1 cellular context compared by ENCODE assay signal in the genomic region with DNA sequence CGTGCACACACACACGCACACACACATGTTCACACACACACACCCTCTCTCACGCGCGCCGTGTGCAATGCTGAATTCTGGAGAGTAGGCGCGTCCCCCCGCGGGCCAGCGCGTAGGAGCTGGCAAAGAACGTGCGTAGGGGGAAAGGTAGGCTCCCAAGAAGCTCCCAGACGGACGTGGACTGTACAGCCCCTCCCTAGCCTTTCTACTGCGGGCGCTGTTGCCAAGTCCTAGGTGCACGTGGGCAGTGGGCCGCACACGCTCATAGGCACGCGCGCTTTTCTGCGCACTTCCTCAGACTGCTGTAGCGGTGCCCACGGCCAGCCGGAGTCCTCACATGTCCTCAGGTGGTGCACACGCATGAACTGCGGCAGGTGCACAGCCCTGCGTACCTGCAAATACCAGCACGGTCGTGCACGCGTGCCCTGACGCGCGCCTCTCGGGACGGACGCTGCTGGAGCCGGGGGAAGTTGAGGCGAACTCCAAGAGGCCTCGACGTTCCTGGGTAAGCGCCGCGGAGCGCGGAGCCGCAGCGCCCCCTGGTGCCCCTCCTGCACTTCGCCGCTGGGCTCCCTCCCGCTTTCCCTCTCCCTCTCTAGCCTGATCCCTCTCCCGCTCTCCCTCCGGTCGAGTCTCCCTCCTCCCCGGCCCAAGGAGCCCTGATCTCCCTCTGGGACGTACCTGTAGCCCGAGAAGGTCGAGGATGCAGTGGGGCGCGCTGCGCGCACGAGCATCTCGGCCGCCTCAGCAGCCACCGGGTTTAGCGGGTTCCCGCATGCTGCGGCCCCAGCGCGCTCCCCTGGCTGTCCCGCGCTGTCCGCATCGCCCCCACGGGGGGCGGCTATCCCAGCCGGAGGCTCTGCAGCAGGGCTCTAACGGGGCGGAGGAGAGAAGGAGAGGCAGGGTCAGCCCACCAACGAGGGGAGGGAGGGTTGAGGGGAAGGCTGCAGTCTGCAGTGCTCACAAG.
TF ChIP-seq lines count a peak whose summit lies in the region.

No MANE protein-coding gene starts in this region.

TF ChIP-seq in HepG2, 621 proteins besides CTCF, POLR2A, EP300 and RAD21 (continued from another document and continues in another):
- TF ChIP-seq, protein P1, sequence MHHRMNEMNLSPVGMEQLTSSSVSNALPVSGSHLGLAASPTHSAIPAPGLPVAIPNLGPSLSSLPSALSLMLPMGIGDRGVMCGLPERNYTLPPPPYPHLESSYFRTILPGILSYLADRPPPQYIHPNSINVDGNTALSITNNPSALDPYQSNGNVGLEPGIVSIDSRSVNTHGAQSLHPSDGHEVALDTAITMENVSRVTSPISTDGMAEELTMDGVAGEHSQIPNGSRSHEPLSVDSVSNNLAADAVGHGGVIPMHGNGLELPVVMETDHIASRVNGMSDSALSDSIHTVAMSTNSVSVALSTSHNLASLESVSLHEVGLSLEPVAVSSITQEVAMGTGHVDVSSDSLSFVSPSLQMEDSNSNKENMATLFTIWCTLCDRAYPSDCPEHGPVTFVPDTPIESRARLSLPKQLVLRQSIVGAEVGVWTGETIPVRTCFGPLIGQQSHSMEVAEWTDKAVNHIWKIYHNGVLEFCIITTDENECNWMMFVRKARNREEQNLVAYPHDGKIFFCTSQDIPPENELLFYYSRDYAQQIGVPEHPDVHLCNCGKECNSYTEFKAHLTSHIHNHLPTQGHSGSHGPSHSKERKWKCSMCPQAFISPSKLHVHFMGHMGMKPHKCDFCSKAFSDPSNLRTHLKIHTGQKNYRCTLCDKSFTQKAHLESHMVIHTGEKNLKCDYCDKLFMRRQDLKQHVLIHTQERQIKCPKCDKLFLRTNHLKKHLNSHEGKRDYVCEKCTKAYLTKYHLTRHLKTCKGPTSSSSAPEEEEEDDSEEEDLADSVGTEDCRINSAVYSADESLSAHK (CRISPR knock-in tag; IDR thresholded peaks at IDR 0.05; ENCODE audit: borderline replicate concordance): 0 out of 2 replicates have a peak, but pooled peaks have one; percentile 6
- no peak for TF ChIP-seq SMYD3 (CRISPR knock-in tag; IDR thresholded peaks at IDR 0.05)
- TF ChIP-seq ZNF788 (CRISPR knock-in tag; IDR thresholded peaks at IDR 0.05; ENCODE audit: borderline replicate concordance): peak; percentile 55; the same call in 1 of the 2 replicates
- peak; percentile 56 for TF ChIP-seq HIVEP1 (CRISPR knock-in tag; IDR thresholded peaks at IDR 0.05)
- TF ChIP-seq ZNF292 (CRISPR knock-in tag; IDR thresholded peaks at IDR 0.05; ENCODE audit: borderline replicate concordance, low read depth): peak; percentile 35; the same call in 1 of the 2 replicates
- TF ChIP-seq XBP1 (CRISPR knock-in tag; IDR thresholded peaks at IDR 0.05): no peak
- TF ChIP-seq EHMT2 (IDR thresholded peaks at IDR 0.05; ENCODE audit: borderline replicate concordance, low read depth, low read length): no peak
- TF ChIP-seq NCOA2 (CRISPR knock-in tag; IDR thresholded peaks at IDR 0.05): no peak
- TF ChIP-seq, protein P2, sequence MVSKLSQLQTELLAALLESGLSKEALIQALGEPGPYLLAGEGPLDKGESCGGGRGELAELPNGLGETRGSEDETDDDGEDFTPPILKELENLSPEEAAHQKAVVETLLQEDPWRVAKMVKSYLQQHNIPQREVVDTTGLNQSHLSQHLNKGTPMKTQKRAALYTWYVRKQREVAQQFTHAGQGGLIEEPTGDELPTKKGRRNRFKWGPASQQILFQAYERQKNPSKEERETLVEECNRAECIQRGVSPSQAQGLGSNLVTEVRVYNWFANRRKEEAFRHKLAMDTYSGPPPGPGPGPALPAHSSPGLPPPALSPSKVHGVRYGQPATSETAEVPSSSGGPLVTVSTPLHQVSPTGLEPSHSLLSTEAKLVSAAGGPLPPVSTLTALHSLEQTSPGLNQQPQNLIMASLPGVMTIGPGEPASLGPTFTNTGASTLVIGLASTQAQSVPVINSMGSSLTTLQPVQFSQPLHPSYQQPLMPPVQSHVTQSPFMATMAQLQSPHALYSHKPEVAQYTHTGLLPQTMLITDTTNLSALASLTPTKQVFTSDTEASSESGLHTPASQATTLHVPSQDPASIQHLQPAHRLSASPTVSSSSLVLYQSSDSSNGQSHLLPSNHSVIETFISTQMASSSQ (IDR thresholded peaks at IDR 0.05; ENCODE audit: low read depth): no peak
- TF ChIP-seq, protein P2 (CRISPR knock-in tag; IDR thresholded peaks at IDR 0.05; ENCODE audit: borderline replicate concordance): 0 out of 2 replicates have a peak, but pooled peaks have one; percentile 18
- peak; percentile 91; the same call in 1 of the 2 replicates for TF ChIP-seq ZNF83 (CRISPR knock-in tag; IDR thresholded peaks at IDR 0.05; ENCODE audit: borderline replicate concordance)
- TF ChIP-seq TRIM24 (CRISPR knock-in tag; IDR thresholded peaks at IDR 0.05): no peak
- TF ChIP-seq ZNF224 (CRISPR knock-in tag; IDR thresholded peaks at IDR 0.05): no peak
- TF ChIP-seq, protein P3, sequence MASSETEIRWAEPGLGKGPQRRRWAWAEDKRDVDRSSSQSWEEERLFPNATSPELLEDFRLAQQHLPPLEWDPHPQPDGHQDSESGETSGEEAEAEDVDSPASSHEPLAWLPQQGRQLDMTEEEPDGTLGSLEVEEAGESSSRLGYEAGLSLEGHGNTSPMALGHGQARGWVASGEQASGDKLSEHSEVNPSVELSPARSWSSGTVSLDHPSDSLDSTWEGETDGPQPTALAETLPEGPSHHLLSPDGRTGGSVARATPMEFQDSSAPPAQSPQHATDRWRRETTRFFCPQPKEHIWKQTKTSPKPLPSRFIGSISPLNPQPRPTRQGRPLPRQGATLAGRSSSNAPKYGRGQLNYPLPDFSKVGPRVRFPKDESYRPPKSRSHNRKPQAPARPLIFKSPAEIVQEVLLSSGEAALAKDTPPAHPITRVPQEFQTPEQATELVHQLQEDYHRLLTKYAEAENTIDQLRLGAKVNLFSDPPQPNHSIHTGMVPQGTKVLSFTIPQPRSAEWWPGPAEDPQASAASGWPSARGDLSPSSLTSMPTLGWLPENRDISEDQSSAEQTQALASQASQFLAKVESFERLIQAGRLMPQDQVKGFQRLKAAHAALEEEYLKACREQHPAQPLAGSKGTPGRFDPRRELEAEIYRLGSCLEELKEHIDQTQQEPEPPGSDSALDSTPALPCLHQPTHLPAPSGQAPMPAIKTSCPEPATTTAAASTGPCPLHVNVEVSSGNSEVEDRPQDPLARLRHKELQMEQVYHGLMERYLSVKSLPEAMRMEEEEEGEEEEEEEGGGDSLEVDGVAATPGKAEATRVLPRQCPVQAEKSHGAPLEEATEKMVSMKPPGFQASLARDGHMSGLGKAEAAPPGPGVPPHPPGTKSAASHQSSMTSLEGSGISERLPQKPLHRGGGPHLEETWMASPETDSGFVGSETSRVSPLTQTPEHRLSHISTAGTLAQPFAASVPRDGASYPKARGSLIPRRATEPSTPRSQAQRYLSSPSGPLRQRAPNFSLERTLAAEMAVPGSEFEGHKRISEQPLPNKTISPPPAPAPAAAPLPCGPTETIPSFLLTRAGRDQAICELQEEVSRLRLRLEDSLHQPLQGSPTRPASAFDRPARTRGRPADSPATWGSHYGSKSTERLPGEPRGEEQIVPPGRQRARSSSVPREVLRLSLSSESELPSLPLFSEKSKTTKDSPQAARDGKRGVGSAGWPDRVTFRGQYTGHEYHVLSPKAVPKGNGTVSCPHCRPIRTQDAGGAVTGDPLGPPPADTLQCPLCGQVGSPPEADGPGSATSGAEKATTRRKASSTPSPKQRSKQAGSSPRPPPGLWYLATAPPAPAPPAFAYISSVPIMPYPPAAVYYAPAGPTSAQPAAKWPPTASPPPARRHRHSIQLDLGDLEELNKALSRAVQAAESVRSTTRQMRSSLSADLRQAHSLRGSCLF (CRISPR knock-in tag; IDR thresholded peaks at IDR 0.05; ENCODE audit: borderline replicate concordance): no peak
- TF ChIP-seq ZNF326 (CRISPR knock-in tag; IDR thresholded peaks at IDR 0.05; ENCODE audit: borderline replicate concordance): peak; percentile 24; the same call in 1 of the 2 replicates
- TF ChIP-seq, protein P4, sequence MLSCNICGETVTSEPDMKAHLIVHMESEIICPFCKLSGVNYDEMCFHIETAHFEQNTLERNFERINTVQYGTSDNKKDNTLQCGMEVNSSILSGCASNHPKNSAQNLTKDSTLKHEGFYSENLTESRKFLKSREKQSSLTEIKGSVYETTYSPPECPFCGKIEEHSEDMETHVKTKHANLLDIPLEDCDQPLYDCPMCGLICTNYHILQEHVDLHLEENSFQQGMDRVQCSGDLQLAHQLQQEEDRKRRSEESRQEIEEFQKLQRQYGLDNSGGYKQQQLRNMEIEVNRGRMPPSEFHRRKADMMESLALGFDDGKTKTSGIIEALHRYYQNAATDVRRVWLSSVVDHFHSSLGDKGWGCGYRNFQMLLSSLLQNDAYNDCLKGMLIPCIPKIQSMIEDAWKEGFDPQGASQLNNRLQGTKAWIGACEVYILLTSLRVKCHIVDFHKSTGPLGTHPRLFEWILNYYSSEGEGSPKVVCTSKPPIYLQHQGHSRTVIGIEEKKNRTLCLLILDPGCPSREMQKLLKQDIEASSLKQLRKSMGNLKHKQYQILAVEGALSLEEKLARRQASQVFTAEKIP (CRISPR knock-in tag; IDR thresholded peaks at IDR 0.05; ENCODE audit: borderline replicate concordance): no peak
- TF ChIP-seq, protein P5, sequence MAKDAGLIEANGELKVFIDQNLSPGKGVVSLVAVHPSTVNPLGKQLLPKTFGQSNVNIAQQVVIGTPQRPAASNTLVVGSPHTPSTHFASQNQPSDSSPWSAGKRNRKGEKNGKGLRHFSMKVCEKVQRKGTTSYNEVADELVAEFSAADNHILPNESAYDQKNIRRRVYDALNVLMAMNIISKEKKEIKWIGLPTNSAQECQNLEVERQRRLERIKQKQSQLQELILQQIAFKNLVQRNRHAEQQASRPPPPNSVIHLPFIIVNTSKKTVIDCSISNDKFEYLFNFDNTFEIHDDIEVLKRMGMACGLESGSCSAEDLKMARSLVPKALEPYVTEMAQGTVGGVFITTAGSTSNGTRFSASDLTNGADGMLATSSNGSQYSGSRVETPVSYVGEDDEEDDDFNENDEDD (CRISPR knock-in tag; IDR thresholded peaks at IDR 0.05; ENCODE audit: borderline replicate concordance): peak; percentile 29; the same call in 1 of the 2 replicates
- TF ChIP-seq ZC3H4 (CRISPR knock-in tag; IDR thresholded peaks at IDR 0.05; ENCODE audit: borderline replicate concordance): no peak
- TF ChIP-seq CBX5 (CRISPR knock-in tag; IDR thresholded peaks at IDR 0.05; ENCODE audit: borderline replicate concordance): no peak
- TF ChIP-seq ZNF589 (CRISPR knock-in tag; conservative IDR thresholded peaks at IDR 0.05): no peak
- peak; percentile 90 for TF ChIP-seq FOXC1 (CRISPR knock-in tag; IDR thresholded peaks at IDR 0.05; ENCODE audit: borderline replicate concordance)
- no peak for TF ChIP-seq CHD4 (IDR thresholded peaks at IDR 0.05; ENCODE audit: borderline replicate concordance, low read length)
- TF ChIP-seq, protein P6, sequence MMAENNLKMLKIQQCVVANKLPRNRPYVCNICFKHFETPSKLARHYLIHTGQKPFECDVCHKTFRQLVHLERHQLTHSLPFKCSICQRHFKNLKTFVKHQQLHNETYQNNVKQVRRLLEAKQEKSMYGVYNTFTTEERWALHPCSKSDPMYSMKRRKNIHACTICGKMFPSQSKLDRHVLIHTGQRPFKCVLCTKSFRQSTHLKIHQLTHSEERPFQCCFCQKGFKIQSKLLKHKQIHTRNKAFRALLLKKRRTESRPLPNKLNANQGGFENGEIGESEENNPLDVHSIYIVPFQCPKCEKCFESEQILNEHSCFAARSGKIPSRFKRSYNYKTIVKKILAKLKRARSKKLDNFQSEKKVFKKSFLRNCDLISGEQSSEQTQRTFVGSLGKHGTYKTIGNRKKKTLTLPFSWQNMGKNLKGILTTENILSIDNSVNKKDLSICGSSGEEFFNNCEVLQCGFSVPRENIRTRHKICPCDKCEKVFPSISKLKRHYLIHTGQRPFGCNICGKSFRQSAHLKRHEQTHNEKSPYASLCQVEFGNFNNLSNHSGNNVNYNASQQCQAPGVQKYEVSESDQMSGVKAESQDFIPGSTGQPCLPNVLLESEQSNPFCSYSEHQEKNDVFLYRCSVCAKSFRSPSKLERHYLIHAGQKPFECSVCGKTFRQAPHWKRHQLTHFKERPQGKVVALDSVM (CRISPR knock-in tag; IDR thresholded peaks at IDR 0.05): no peak
- TF ChIP-seq, protein P7, sequence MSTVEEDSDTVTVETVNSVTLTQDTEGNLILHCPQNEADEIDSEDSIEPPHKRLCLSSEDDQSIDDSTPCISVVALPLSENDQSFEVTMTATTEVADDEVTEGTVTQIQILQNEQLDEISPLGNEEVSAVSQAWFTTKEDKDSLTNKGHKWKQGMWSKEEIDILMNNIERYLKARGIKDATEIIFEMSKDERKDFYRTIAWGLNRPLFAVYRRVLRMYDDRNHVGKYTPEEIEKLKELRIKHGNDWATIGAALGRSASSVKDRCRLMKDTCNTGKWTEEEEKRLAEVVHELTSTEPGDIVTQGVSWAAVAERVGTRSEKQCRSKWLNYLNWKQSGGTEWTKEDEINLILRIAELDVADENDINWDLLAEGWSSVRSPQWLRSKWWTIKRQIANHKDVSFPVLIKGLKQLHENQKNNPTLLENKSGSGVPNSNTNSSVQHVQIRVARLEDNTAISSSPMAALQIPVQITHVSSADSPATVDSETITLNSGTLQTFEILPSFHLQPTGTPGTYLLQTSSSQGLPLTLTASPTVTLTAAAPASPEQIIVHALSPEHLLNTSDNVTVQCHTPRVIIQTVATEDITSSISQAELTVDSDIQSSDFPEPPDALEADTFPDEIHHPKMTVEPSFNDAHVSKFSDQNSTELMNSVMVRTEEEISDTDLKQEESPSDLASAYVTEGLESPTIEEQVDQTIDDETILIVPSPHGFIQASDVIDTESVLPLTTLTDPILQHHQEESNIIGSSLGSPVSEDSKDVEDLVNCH (CRISPR knock-in tag; IDR thresholded peaks at IDR 0.05): no peak
- no peak for TF ChIP-seq MAF1 (CRISPR knock-in tag; IDR thresholded peaks at IDR 0.05; ENCODE audit: borderline replicate concordance)
- TF ChIP-seq ZNF773 (CRISPR knock-in tag; IDR thresholded peaks at IDR 0.05; ENCODE audit: borderline replicate concordance): no peak
- no peak for TF ChIP-seq GATA4 (IDR thresholded peaks at IDR 0.05; ENCODE audit: borderline replicate concordance, low read depth)
- TF ChIP-seq ZNF547 (CRISPR knock-in tag; IDR thresholded peaks at IDR 0.05): peak; percentile 65; the same call in 1 of the 2 replicates
- TF ChIP-seq CREM (IDR thresholded peaks at IDR 0.05): no peak
- no peak for TF ChIP-seq CREM (CRISPR knock-in tag; IDR thresholded peaks at IDR 0.05)
- TF ChIP-seq ISX (CRISPR knock-in tag; conservative IDR thresholded peaks at IDR 0.05): no peak
- TF ChIP-seq KDM2A (CRISPR knock-in tag; IDR thresholded peaks at IDR 0.05; ENCODE audit: borderline replicate concordance, low read depth): peak; percentile 92
